ENCODE assay signal across 30 cellular contexts in genomic region chr6:55282145-55282544, GRCh38. TPM values are rescaled to one million over a fixed set of nuclear protein-coding genes. Genes with fewer than 3 reads are reported as not detected.
"Had no signal": no experiment of that assay in that cellular context is flagged by ENCODE, and none has a peak within 500 bp of the region (broad histone marks: within the 10 kb centered on the region; RNA-seq: fewer than 3 reads in every experiment).

No MANE protein-coding gene starts in this region.

- H3K27me3 ChIP-seq: gastrocnemius medialis, stomach, tibial artery had no signal

- H3K27ac ChIP-seq: coronary artery, gastrocnemius medialis, parathyroid adenoma, psoas muscle, stomach, tibial artery had no signal

- H3K36me3 ChIP-seq: gastrocnemius medialis, stomach, tibial artery had no signal

- ATAC-seq: effector memory CD8-positive, alpha-beta T cell; gastrocnemius medialis; left colon; naive thymus-derived CD4-positive, alpha-beta T cell; psoas muscle; stimulated activated memory B cell treated with anti-CD40 and anti-IgM and Interleukin-4, amounts not matched to agents 10 μg/mL and 1 μg/mL and 100 μg/mL, for 72 hours had no signal

- H3K4me3 ChIP-seq: coronary artery, gastrocnemius medialis, lung, psoas muscle, smooth muscle cell, stomach, tibial artery had no signal

- H3K4me1 ChIP-seq: gastrocnemius medialis, parathyroid adenoma, psoas muscle, tibial artery had no signal

- H3K9me3 ChIP-seq: gastrocnemius medialis, psoas muscle, stomach, tibial artery had no signal

- DNase-seq: activated CD4-positive, alpha-beta T cell treated with anti-CD3 and anti-CD28 coated beads for 48 hours; activated CD4-positive, alpha-beta T cell treated with anti-CD3 and anti-CD28 coated beads, Interleukin-2, amount 50 U/mL, for 48 hours; activated CD8-positive, alpha-beta memory T cell treated with anti-CD3 and anti-CD28 coated beads for 24 hours; activated effector memory CD4-positive, alpha-beta T cell treated with Interleukin-2 at 50 U/mL for 16 hours; activated naive CD4-positive, alpha-beta T cell treated with Interleukin-2 at 50 U/mL for 16 hours; anterior cingulate cortex; cerebellar nuclear complex; effector memory CD8-positive, alpha-beta T cell; erythroblast; gastrocnemius medialis; glutamatergic neuron; hippocampal formation; left colon; midbrain; naive thymus-derived CD4-positive, alpha-beta T cell; nucleus accumbens; psoas muscle; stimulated activated CD4-positive, alpha-beta T cell treated with anti-CD3 and anti-CD28 coated beads, Interleukin-1b, Interleukin-23, amount 100 ng/mL, for 48 hours; stimulated activated CD4-positive, alpha-beta T cell treated with anti-CD3 and anti-CD28 coated beads, Interleukin-4, amount 100 ng/mL, for 4 hours; stimulated activated CD8-positive, alpha-beta memory T cell treated with anti-CD3 and anti-CD28 coated beads, Interleukin-4, amount 100 ng/mL, for 48 hours; stomach; T-helper 1 cell; tibial artery had no signal

RNA-seq across cellular contexts. Expression of gene GFRAL, which starts 45.1 kb away (rescaled TPM):
- total RNA-seq: bronchial epithelial cell; gastrocnemius medialis; left colon; lung; naive thymus-derived CD4-positive, alpha-beta T cell; psoas muscle; smooth muscle cell; stomach; ureter had no signal
